ENCODE assay signal across 8 cellular contexts in genomic region chr5:64612349-64612961, GRCh38.
A peak's percentile ranks its signal among the peaks of the same experiment; 100 is the strongest.
DNase-seq lines count a peak whose midpoint lies in the region; ATAC-seq and TF ChIP-seq lines count a peak whose summit lies in the region.

No MANE protein-coding gene starts in this region.

- no peaks in the 10 kb centered on the region for H3K27me3 ChIP-seq in PC-9 (ENCODE audit: insufficient read depth, low read depth)

- no peaks in the 10 kb centered on the region for H3K9me3 ChIP-seq in PC-9 (ENCODE audit: insufficient read depth, low read depth)

- H3K79me2 ChIP-seq in PC-9 (ENCODE audit: low read depth): no peaks in the 10 kb centered on the region

- no peak overlapping the region for H2AFZ ChIP-seq in PC-9

- H3K4me3 Mint-ChIP-seq in activated naive CD8-positive, alpha-beta T cell treated with anti-CD3 and anti-CD28 coated beads, Interleukin-2, amount 50 U/mL, for 24 hours: no peak overlapping the region
- H3K4me3 Mint-ChIP-seq in activated naive CD8-positive, alpha-beta T cell treated with anti-CD3 and anti-CD28 coated beads for 36 hours: no peak overlapping the region
- no peak overlapping the region for H3K4me3 Mint-ChIP-seq in nephron

- no peak overlapping the region for H3K4me2 ChIP-seq in PC-9

- H3K27me3 Mint-ChIP-seq in activated naive CD8-positive, alpha-beta T cell treated with anti-CD3 and anti-CD28 coated beads, Interleukin-2, amount 50 U/mL, for 24 hours: peaks cover 13% of the 10 kb centered on the region
- peaks cover 17% of the 10 kb centered on the region for H3K27me3 Mint-ChIP-seq in activated naive CD8-positive, alpha-beta T cell treated with anti-CD3 and anti-CD28 coated beads for 36 hours
- H3K27me3 Mint-ChIP-seq in nephron (ENCODE audit: low read depth): peaks cover 7% of the 10 kb centered on the region

- POLR2A ChIA-PET in PC-9 (lab: Charles Lee; ENCODE audit: unreplicated experiment): no interaction called here

- H3K9me3 Mint-ChIP-seq in activated naive CD8-positive, alpha-beta T cell treated with anti-CD3 and anti-CD28 coated beads, Interleukin-2, amount 50 U/mL, for 24 hours: no peaks in the 10 kb centered on the region
- H3K9me3 Mint-ChIP-seq in activated naive CD8-positive, alpha-beta T cell treated with anti-CD3 and anti-CD28 coated beads for 36 hours: no peaks in the 10 kb centered on the region
- H3K9me3 Mint-ChIP-seq in nephron: no peaks in the 10 kb centered on the region

- H3K4me1 ChIP-seq in PC-9 (replicated peaks; ENCODE audit: insufficient read depth): no peaks in the 10 kb centered on the region

- CTCF ChIA-PET in PC-9 (lab: Charles Lee): interaction anchor here (0.6 to 1.5 kb wide), 4 partner anchors 384 to 540 kb away, joined by 3 to 5 read pairs (median 3); no protein-coding TSS in a partner anchor

- BruUV-seq in PC-9 (replicated peaks; lab: Mats Ljungman, UMichigan): no TSS peak

- H3K27ac Mint-ChIP-seq in activated naive CD8-positive, alpha-beta T cell treated with anti-CD3 and anti-CD28 coated beads, Interleukin-2, amount 50 U/mL, for 24 hours: no peak overlapping the region
- no peak overlapping the region for H3K27ac Mint-ChIP-seq in activated naive CD8-positive, alpha-beta T cell treated with anti-CD3 and anti-CD28 coated beads for 36 hours
- H3K27ac Mint-ChIP-seq in nephron: no peak overlapping the region

- no peaks in the 10 kb centered on the region for H4K20me1 ChIP-seq in PC-9 (ENCODE audit: insufficient read depth)

- H3K4me3 ChIP-seq in PC-9: no peak overlapping the region

- TF ChIP-seq CTCF in PC-9 (conservative IDR thresholded peaks at IDR 0.05) (peak; percentile 81), nephron (IDR thresholded peaks at IDR 0.05; ENCODE audit: unreplicated experiment in 3 of 3) (peak; percentile 82 to 87 (median 84))

- DNase-seq in activated naive CD8-positive, alpha-beta T cell treated with anti-CD3 and anti-CD28 coated beads, Interleukin-2, amount 50 U/mL, for 24 hours: peak; percentile 17
- DNase-seq in activated naive CD8-positive, alpha-beta T cell treated with anti-CD3 and anti-CD28 coated beads for 36 hours: no peak
- DNase-seq in HK-2 (ENCODE audit: unreplicated experiment) (peak; percentile 5), PC-9 (peak in 1 of 2 experiments; percentile 15), erythroblast (lab: John Stamatoyannopoulos, UW) (peak; percentile 23 to 36)
- no peak for DNase-seq in activated CD8-positive, alpha-beta memory T cell treated with anti-CD3 and anti-CD28 coated beads for 24 hours

- no peak for TF ChIP-seq POLR2A in erythroblast (IDR thresholded peaks at IDR 0.05; ENCODE audit: low read length)

- no peak overlapping the region for H3K27ac ChIP-seq in PC-9

- H3K9me2 ChIP-seq in PC-9 (ENCODE audit: insufficient read depth): no peaks in the 10 kb centered on the region

- intact Hi-C loops in PC-9 (cut with micrococcal nuclease; ENCODE audit: unreplicated experiment): loop anchor here (1.0 to 10.0 kb wide), 4 partner anchors 228 to 538 kb away; no protein-coding TSS in a partner anchor

- H3F3A ChIP-seq in PC-9 (ENCODE audit: insufficient read depth, low read depth): no peaks in the 10 kb centered on the region

- H3K4me1 Mint-ChIP-seq in activated naive CD8-positive, alpha-beta T cell treated with anti-CD3 and anti-CD28 coated beads, Interleukin-2, amount 50 U/mL, for 24 hours: no peaks in the 10 kb centered on the region
- no peaks in the 10 kb centered on the region for H3K4me1 Mint-ChIP-seq in activated naive CD8-positive, alpha-beta T cell treated with anti-CD3 and anti-CD28 coated beads for 36 hours
- H3K4me1 Mint-ChIP-seq in nephron: peaks cover 5% of the 10 kb centered on the region

- no peaks in the 10 kb centered on the region for H3K36me3 Mint-ChIP-seq in activated naive CD8-positive, alpha-beta T cell treated with anti-CD3 and anti-CD28 coated beads, Interleukin-2, amount 50 U/mL, for 24 hours (ENCODE audit: low read depth)
- H3K36me3 Mint-ChIP-seq in activated naive CD8-positive, alpha-beta T cell treated with anti-CD3 and anti-CD28 coated beads for 36 hours: no peaks in the 10 kb centered on the region
- no peaks in the 10 kb centered on the region for H3K36me3 Mint-ChIP-seq in nephron (ENCODE audit: low read depth)

- ATAC-seq in activated naive CD8-positive, alpha-beta T cell treated with anti-CD3 and anti-CD28 coated beads, Interleukin-2, amount 50 U/mL, for 24 hours: no peak
- ATAC-seq in GM21528 (IDR thresholded peaks at IDR 0.05; ENCODE audit: low FRiP score, unreplicated experiment): no peak

- H3K36me3 ChIP-seq in PC-9 (ENCODE audit: low read depth): no peaks in the 10 kb centered on the region

Comparison
In these comparisons a context has a peak if more than half of its experiments do, and no peak if none do; other contexts are left out.
1. DNase-seq: peak in activated naive CD8-positive, alpha-beta T cell treated with anti-CD3 and anti-CD28 coated beads, Interleukin-2, amount 50 U/mL, for 24 hours (single experiment), HK-2 (single experiment) and erythroblast (2 of 2); none in activated naive CD8-positive, alpha-beta T cell treated with anti-CD3 and anti-CD28 coated beads for 36 hours (single experiment) and activated CD8-positive, alpha-beta memory T cell treated with anti-CD3 and anti-CD28 coated beads for 24 hours (single experiment).